11 cellular contexts compared by ENCODE assay signal in genomic region chr2:174332607-174333001, GRCh38. TPM values are rescaled to one million over a fixed set of nuclear protein-coding genes. Genes with fewer than 3 reads are reported as not detected.
DNase-seq lines count a peak whose midpoint lies in the region; ATAC-seq and TF ChIP-seq lines count a peak whose summit lies in the region.
"Had no signal": no experiment of that assay in that cellular context is flagged by ENCODE, and none has a peak within 500 bp of the region (broad histone marks: within the 10 kb centered on the region; RNA-seq: fewer than 3 reads in every experiment).

No MANE protein-coding gene starts in this region.

- CTCF ChIA-PET in activated naive CD4-positive, alpha-beta T cell treated with anti-CD3 and anti-CD28 coated beads, Interleukin-2, amount 10 ng/mL, durations not matched to agents 7 days and 5 days (lab: Charles Lee) = no interaction called here

- peak overlapping the region; percentile 71 for H3K27ac Mint-ChIP-seq in activated naive CD4-positive, alpha-beta T cell treated with anti-CD3 and anti-CD28 coated beads, Interleukin-2, amount 10 ng/mL, durations not matched to agents 7 days and 5 days
- H3K27ac Mint-ChIP-seq in activated naive CD4-positive, alpha-beta T cell treated with anti-CD3 and anti-CD28 coated beads, Interleukin-2, amount 50 U/mL, for 72 hours = peak overlapping the region in 1 of 2 donors; percentile 44
- H3K27ac Mint-ChIP-seq in endothelial cell (ENCODE audit: unreplicated experiment) = no peak overlapping the region
- H3K27ac Mint-ChIP-seq in type B pancreatic cell = peak overlapping the region; percentile 50

- H3K36me3 ChIP-seq in body of pancreas (replicated peaks in 1 of 2; ENCODE audit: insufficient read depth in 1 of 2, low read depth in 2 of 2) = no peaks in the 10 kb centered on the region

- no peak for TF ChIP-seq POLR2A in body of pancreas (IDR thresholded peaks at IDR 0.05)

- DNase-seq in activated naive CD4-positive, alpha-beta T cell treated with anti-CD3 and anti-CD28 coated beads, Interleukin-2, amount 10 ng/mL, durations not matched to agents 7 days and 5 days = no peak
- DNase-seq in activated naive CD4-positive, alpha-beta T cell treated with anti-CD3 and anti-CD28 coated beads, Interleukin-2, amount 50 U/mL, for 72 hours (ENCODE audit: low spot score in 2 of 2) = no peak
- DNase-seq in NCI-H510A (lab: John Stamatoyannopoulos, UW) (peak; percentile 62), endothelial cell (ENCODE audit: low spot score) (peak; percentile 42), type B pancreatic cell (ENCODE audit: extremely low spot score, unreplicated experiment) (no peak), body of pancreas (no peak), NCI-H2029 (lab: John Stamatoyannopoulos, UW) (no peak)
- DNase-seq: activated CD4-positive, alpha-beta T cell treated with anti-CD3 and anti-CD28 coated beads for 4 hours had no signal

- no peak overlapping the region for H3K27ac ChIP-seq in body of pancreas
- H3K27ac ChIP-seq: C4-2B had no signal

- WGBS in body of pancreas, 2 donors = 9 to 11% methylated on average over 14 of the region's 14 CpGs

- no peaks in the 10 kb centered on the region for H3K9me3 ChIP-seq in body of pancreas

- H3K9me3 Mint-ChIP-seq in activated naive CD4-positive, alpha-beta T cell treated with anti-CD3 and anti-CD28 coated beads, Interleukin-2, amount 10 ng/mL, durations not matched to agents 7 days and 5 days = no peaks in the 10 kb centered on the region
- no peaks in the 10 kb centered on the region for H3K9me3 Mint-ChIP-seq in activated naive CD4-positive, alpha-beta T cell treated with anti-CD3 and anti-CD28 coated beads, Interleukin-2, amount 50 U/mL, for 72 hours
- H3K9me3 Mint-ChIP-seq in endothelial cell (ENCODE audit: unreplicated experiment) = no peaks in the 10 kb centered on the region
- H3K9me3 Mint-ChIP-seq in type B pancreatic cell = no peaks in the 10 kb centered on the region

- no peak for ATAC-seq in activated naive CD4-positive, alpha-beta T cell treated with anti-CD3 and anti-CD28 coated beads, Interleukin-2, amount 50 U/mL, for 72 hours
- ATAC-seq in HG02973 (IDR thresholded peaks at IDR 0.05; ENCODE audit: unreplicated experiment) (no peak), body of pancreas (no peak)

- H3K27me3 ChIP-seq in body of pancreas = peaks cover 0 to 80% of the 10 kb centered on the region in 2 donors

- no peak overlapping the region for H3K4me3 Mint-ChIP-seq in activated naive CD4-positive, alpha-beta T cell treated with anti-CD3 and anti-CD28 coated beads, Interleukin-2, amount 10 ng/mL, durations not matched to agents 7 days and 5 days
- H3K4me3 Mint-ChIP-seq in endothelial cell (ENCODE audit: unreplicated experiment) (peak overlapping the region; percentile 81), type B pancreatic cell (peak overlapping the region; percentile 80)

- H3K4me1 ChIP-seq in body of pancreas = peaks cover 42% of the 10 kb centered on the region

- H3K36me3 Mint-ChIP-seq in activated naive CD4-positive, alpha-beta T cell treated with anti-CD3 and anti-CD28 coated beads, Interleukin-2, amount 10 ng/mL, durations not matched to agents 7 days and 5 days = peaks cover 4% of the 10 kb centered on the region
- H3K36me3 Mint-ChIP-seq in activated naive CD4-positive, alpha-beta T cell treated with anti-CD3 and anti-CD28 coated beads, Interleukin-2, amount 50 U/mL, for 72 hours = peaks cover 3 to 12% of the 10 kb centered on the region in 2 donors
- H3K36me3 Mint-ChIP-seq in endothelial cell (ENCODE audit: low read depth, unreplicated experiment) (peaks cover 4% of the 10 kb centered on the region), type B pancreatic cell (no peaks in the 10 kb centered on the region)

- TF ChIP-seq CTCF in endothelial cell (IDR thresholded peaks at IDR 0.05; ENCODE audit: unreplicated experiment) (no peak), type B pancreatic cell (conservative IDR thresholded peaks at IDR 0.05) (no peak), body of pancreas (IDR thresholded peaks at IDR 0.05) (no peak)

- H3K27me3 Mint-ChIP-seq in activated naive CD4-positive, alpha-beta T cell treated with anti-CD3 and anti-CD28 coated beads, Interleukin-2, amount 10 ng/mL, durations not matched to agents 7 days and 5 days = peaks cover 100% of the 10 kb centered on the region
- H3K27me3 Mint-ChIP-seq in endothelial cell (ENCODE audit: unreplicated experiment) (peaks cover 28% of the 10 kb centered on the region), type B pancreatic cell (peaks cover 88% of the 10 kb centered on the region)

- peaks cover 43% of the 10 kb centered on the region for H3K4me1 Mint-ChIP-seq in activated naive CD4-positive, alpha-beta T cell treated with anti-CD3 and anti-CD28 coated beads, Interleukin-2, amount 10 ng/mL, durations not matched to agents 7 days and 5 days
- H3K4me1 Mint-ChIP-seq in endothelial cell (ENCODE audit: unreplicated experiment) (peaks cover 43% of the 10 kb centered on the region), type B pancreatic cell (ENCODE audit: unreplicated experiment) (peaks cover 32% of the 10 kb centered on the region)

- no peak overlapping the region for H3K4me3 ChIP-seq in body of pancreas

- intact Hi-C loops in body of pancreas (cut with DNase I) = no loop called here

RNA-seq across cellular contexts. Expression of gene SP9, which starts 2.1 kb away (rescaled TPM):
- total RNA-seq in activated naive CD4-positive, alpha-beta T cell treated with anti-CD3 and anti-CD28 coated beads, Interleukin-2, amount 50 U/mL, for 72 hours = not detected
- total RNA-seq in endothelial cell (ENCODE audit: unreplicated experiment) (0.31 TPM), type B pancreatic cell (ENCODE audit: low replicate concordance) (0.56 TPM in 1 of 2 replicates, not detected in the other), body of pancreas (not detected)
- total RNA-seq: glomerular endothelial cell had no signal

Comparison
In these comparisons a context has a peak if more than half of its experiments do, and no peak if none do; other contexts are left out.
1. DNase-seq: peak in NCI-H510A (single experiment) and endothelial cell (single experiment); none in activated naive CD4-positive, alpha-beta T cell treated with anti-CD3 and anti-CD28 coated beads, Interleukin-2, amount 10 ng/mL, durations not matched to agents 7 days and 5 days (single experiment), activated naive CD4-positive, alpha-beta T cell treated with anti-CD3 and anti-CD28 coated beads, Interleukin-2, amount 50 U/mL, for 72 hours (0 of 2), type B pancreatic cell (single experiment), body of pancreas (0 of 4) and NCI-H2029 (single experiment).